Comparison of ENCODE assay signal across 9 cellular contexts in genomic region chr11:27485930-27486773, GRCh38. TPM values are rescaled to one million over a fixed set of nuclear protein-coding genes. Genes with fewer than 3 reads are reported as not detected.
DNase-seq lines count a peak whose midpoint lies in the region; ATAC-seq, FAIRE-seq and TF ChIP-seq lines count a peak whose summit lies in the region.
"Had no signal": no experiment of that assay in that cellular context is flagged by ENCODE, and none has a peak within 500 bp of the region (broad histone marks: within the 10 kb centered on the region; RNA-seq: fewer than 3 reads in every experiment).

No MANE protein-coding gene starts in this region.

- no peak overlapping the region for H3K9ac ChIP-seq in KMS-11

- H3K4me3 ChIP-seq in KMS-11 (IDR thresholded peaks at IDR 0.05; ENCODE audit: insufficient read depth, low read depth, low read length) = no peak overlapping the region
- H3K4me3 ChIP-seq: SJSA1 had no signal

- H3K4me3 Mint-ChIP-seq in CD4-positive, alpha-beta T cell = no peak overlapping the region

- POLR2A ChIA-PET in CD4-positive, alpha-beta T cell (lab: Charles Lee) = interaction anchor here (0.9 to 1.6 kb wide), 3 partner anchors 11 to 302 kb away, joined by 5 read pairs; partner anchors contain the start of gene LGR4

- no peaks in the 10 kb centered on the region for H3K9me3 Mint-ChIP-seq in CD4-positive, alpha-beta T cell

- no peaks in the 10 kb centered on the region for H3K36me3 ChIP-seq in KMS-11 (ENCODE audit: insufficient read depth)

- no peak for ATAC-seq in CD4-positive, alpha-beta T cell (ENCODE audit: poor library complexity)
- ATAC-seq in GM18520 (IDR thresholded peaks at IDR 0.05; ENCODE audit: unreplicated experiment) (peak; percentile 70), HG02571 (IDR thresholded peaks at IDR 0.05; ENCODE audit: unreplicated experiment) (no peak), GM18868 (IDR thresholded peaks at IDR 0.05; ENCODE audit: unreplicated experiment) (no peak)

- CTCF ChIA-PET in CD4-positive, alpha-beta T cell (lab: Charles Lee) = interaction anchor here (0.7 to 3.3 kb wide), 10 partner anchors 10 to 309 kb away, joined by 3 to 27 read pairs (median 3); partner anchors contain the start of gene LGR4

- no peaks in the 10 kb centered on the region for H3K4me1 Mint-ChIP-seq in CD4-positive, alpha-beta T cell (ENCODE audit: low read depth)

- H3K36me3 Mint-ChIP-seq in CD4-positive, alpha-beta T cell (ENCODE audit: low read depth) = peaks cover 14% of the 10 kb centered on the region

- H3K79me2 ChIP-seq in KMS-11 (ENCODE audit: insufficient read depth, low read depth) = no peaks in the 10 kb centered on the region

- peak; percentile 82 for FAIRE-seq in RCC 7860 (lab: Jason Lieb, UNC)

- H3K4me1 ChIP-seq in KMS-11 (ENCODE audit: low read depth, poor library complexity, severe bottlenecking) = no peaks in the 10 kb centered on the region
- H3K4me1 ChIP-seq: SJSA1 had no signal

- H4K20me1 ChIP-seq in KMS-11 (ENCODE audit: insufficient read depth) = no peaks in the 10 kb centered on the region

- H2AFZ ChIP-seq in KMS-11 (ENCODE audit: low read depth) = no peak overlapping the region

- H3K4me2 ChIP-seq in KMS-11 = no peak overlapping the region

- peak; percentile 87 for TF ChIP-seq CTCF in CD4-positive, alpha-beta T cell (IDR thresholded peaks at IDR 0.05)
- peak; percentile 88 for TF ChIP-seq CTCF in KMS-11 (conservative IDR thresholded peaks at IDR 0.05; ENCODE audit: low read depth, low read length)

- H3K27me3 ChIP-seq in CD4-positive, alpha-beta T cell (ENCODE audit: control insufficient read depth, insufficient read depth, low read length) = no peaks in the 10 kb centered on the region
- H3K27me3 ChIP-seq in KMS-11 (ENCODE audit: insufficient read depth, low read depth) = no peaks in the 10 kb centered on the region
- H3K27me3 ChIP-seq: SJSA1 had no signal

- peak in 2 of 10 experiments; percentile 9 to 30 for DNase-seq in CD4-positive, alpha-beta T cell
- DNase-seq in RCC 7860 (ENCODE audit: low spot score) (peak; percentile 41), dermis microvascular lymphatic vessel endothelial cell (ENCODE audit: low read depth in 2 of 2) (peak; percentile 46 to 62), medulla oblongata (ENCODE audit: extremely low spot score) (peak; percentile 87)

- H3K9me3 ChIP-seq in CD4-positive, alpha-beta T cell (ENCODE audit: control insufficient read depth, low read length) = no peaks in the 10 kb centered on the region
- H3K9me3 ChIP-seq: SJSA1 had no signal

- no peak overlapping the region for H3K27ac Mint-ChIP-seq in CD4-positive, alpha-beta T cell

- no peaks in the 10 kb centered on the region for H3K27me3 Mint-ChIP-seq in CD4-positive, alpha-beta T cell

- H3K27ac ChIP-seq in CD4-positive, alpha-beta T cell (ENCODE audit: low read depth, low read length) = no peak overlapping the region
- H3K27ac ChIP-seq in KMS-11 = no peak overlapping the region
- H3K27ac ChIP-seq: SJSA1 had no signal

- intact Hi-C loops in CD4-positive, alpha-beta T cell (cut with DNase I, micrococcal nuclease) = loop anchor here (1.0 to 10.0 kb wide), 5 partner anchors 301 to 1204 kb away; no protein-coding TSS in a partner anchor

RNA-seq across cellular contexts. Expression of gene LGR4, which starts 13.6 kb away (rescaled TPM):
- under 1 TPM; 0.69 to 0.87 TPM for total RNA-seq in CD4-positive, alpha-beta T cell
- 1.2 and 2.7 TPM in 2 replicates for total RNA-seq in dermis microvascular lymphatic vessel endothelial cell

RNA-seq across cellular contexts. Expression of gene LIN7C, which starts 20.4 kb away (rescaled TPM):
- 10 to 100 TPM; 27.1 to 27.6 TPM for total RNA-seq in CD4-positive, alpha-beta T cell
- 27.2 and 30.6 TPM in 2 replicates for total RNA-seq in dermis microvascular lymphatic vessel endothelial cell
